9 cellular contexts compared by ENCODE assay signal in genomic region chr4:8409271-8410065, GRCh38. TPM values are rescaled to one million over a fixed set of nuclear protein-coding genes. Genes with fewer than 3 reads are reported as not detected.
DNase-seq lines count a peak whose midpoint lies in the region; ATAC-seq and TF ChIP-seq lines count a peak whose summit lies in the region.
"Had no signal": no experiment of that assay in that cellular context is flagged by ENCODE, and none has a peak within 500 bp of the region (broad histone marks: within the 10 kb centered on the region; RNA-seq: fewer than 3 reads in every experiment).

No MANE protein-coding gene starts in this region.

- H3K36me3 ChIP-seq in aorta (ENCODE audit: control insufficient read depth in 1 of 2, insufficient read depth in 2 of 2, low read length in 1 of 2): peaks cover 0 to 5% of the 10 kb centered on the region in 2 donors

- no peaks in the 10 kb centered on the region for H3K27me3 ChIP-seq in aorta (ENCODE audit: control insufficient read depth in 1 of 2, insufficient read depth in 2 of 2, low read length in 1 of 2)

- peaks cover 4 to 18% (median 16%) of the 10 kb centered on the region in 3 donors for H3K36me3 Mint-ChIP-seq in immature natural killer cell

- H3K27ac Mint-ChIP-seq in immature natural killer cell: peak overlapping the region; percentile 88 to 98 (median 92)

- peaks cover 32 to 42% of the 10 kb centered on the region in 2 donors for H3K4me1 Mint-ChIP-seq in immature natural killer cell

- peak; percentile 20 to 23 for DNase-seq in stimulated activated CD4-positive, alpha-beta T cell treated with anti-CD3 and anti-CD28 coated beads, Interleukin-2, amount 100 ng/mL, for 24 hours
- DNase-seq in stimulated activated CD4-positive, alpha-beta T cell treated with anti-CD3 and anti-CD28 coated beads, Interleukin-4, amount 100 ng/mL, for 1 hour: no peak
- DNase-seq in activated T-cell treated with anti-CD3 and anti-CD28 coated beads for 4 hours (peak; percentile 27), immature natural killer cell (peak; percentile 96), aorta (peak; percentile 74 to 75), NCI-H1930 (lab: John Stamatoyannopoulos, UW) (no peak), lower leg skin (ENCODE audit: low spot score in 2 of 2) (no peak), NCI-H146 treated with DMSO at 0.1 percent for 48 hours (lab: John Stamatoyannopoulos, UW; ENCODE audit: unreplicated experiment) (no peak)
- DNase-seq: cortex of kidney had no signal

- H3K4me3 Mint-ChIP-seq in immature natural killer cell: peak overlapping the region; percentile 1 to 68 (median 48)

- no peaks in the 10 kb centered on the region for H3K4me1 ChIP-seq in aorta (ENCODE audit: control insufficient read depth in 1 of 2, insufficient read depth in 2 of 2, low read length in 2 of 2)

- intact Hi-C loops in aorta (cut with DNase I): no loop called here
- intact Hi-C loops in lower leg skin (cut with DNase I; ENCODE audit: low total_unique reads): loop anchor here (10.0 kb wide), 1 partner anchor 165 kb away; no protein-coding TSS in a partner anchor

- H3K4me3 ChIP-seq in aorta (ENCODE audit: low read length in 2 of 2) (no peak overlapping the region), lower leg skin (ENCODE audit: low read depth, poor library complexity, severe bottlenecking) (no peak overlapping the region)

- H3K27ac ChIP-seq in aorta (ENCODE audit: low read depth in 1 of 2, low read length in 2 of 2): no peak overlapping the region

- WGBS in aorta, 2 donors: 82 to 84% methylated on average over 16 to 17 of the region's 17 CpGs
- WGBS in lower leg skin, 2 donors: 61 to 66% methylated on average over 14 to 17 of the region's 17 CpGs

- H3K27me3 Mint-ChIP-seq in immature natural killer cell (ENCODE audit: low read depth in 3 of 3): peaks cover 8 to 19% (median 16%) of the 10 kb centered on the region in 3 donors

- no peaks in the 10 kb centered on the region for H3K9me3 ChIP-seq in aorta (ENCODE audit: control insufficient read depth, low read length)

- TF ChIP-seq CTCF in lower leg skin (IDR thresholded peaks at IDR 0.05): no peak

- peak; percentile 83 for ATAC-seq in aorta (ENCODE audit: low FRiP score)

- TF ChIP-seq POLR2A in lower leg skin (IDR thresholded peaks at IDR 0.05): no peak

- H3K9me3 Mint-ChIP-seq in immature natural killer cell: no peaks in the 10 kb centered on the region

RNA-seq across cellular contexts. Expression of gene ACOX3, which starts 31.1 kb away (rescaled TPM):
- polyA plus RNA-seq in immature natural killer cell: 10 to 100 TPM; 11.3 to 15.9 (median 15.8) TPM
- total RNA-seq in aorta: 10 to 100 TPM; 37.6 to 43.7 TPM
- polyA plus RNA-seq in aorta: 10 to 100 TPM; 26.3 to 33.6 TPM
- 10 to 100 TPM; 37.5 to 55.9 (median 41.2) TPM for total RNA-seq in lower leg skin

RNA-seq across cellular contexts. Expression of gene TRMT44, which starts 31.1 kb away (rescaled TPM):
- 10 to 100 TPM in 1 of 3 donors, 1 to 10 TPM in 2; 2.6 to 15.6 (median 8.9) TPM for polyA plus RNA-seq in immature natural killer cell
- 10 to 100 TPM; 18.1 to 23.1 TPM for total RNA-seq in aorta
- polyA plus RNA-seq in aorta: 10 to 100 TPM in 1 of 2 donors, 1 to 10 TPM in 1; 6.1 to 10.3 TPM
- 10 to 100 TPM; 39.0 to 61.0 (median 49.2) TPM for total RNA-seq in lower leg skin

Comparison
In these comparisons a context has a peak if more than half of its experiments do, and no peak if none do; other contexts are left out.
1. DNase-seq: peak in stimulated activated CD4-positive, alpha-beta T cell treated with anti-CD3 and anti-CD28 coated beads, Interleukin-2, amount 100 ng/mL, for 24 hours (2 of 2), activated T-cell treated with anti-CD3 and anti-CD28 coated beads for 4 hours (single experiment), immature natural killer cell (3 of 3) and aorta (2 of 2); none in stimulated activated CD4-positive, alpha-beta T cell treated with anti-CD3 and anti-CD28 coated beads, Interleukin-4, amount 100 ng/mL, for 1 hour (single experiment), NCI-H1930 (0 of 2), lower leg skin (0 of 2) and NCI-H146 treated with DMSO at 0.1 percent for 48 hours (single experiment).